8 cellular contexts compared by ENCODE assay signal in genomic region chr6:130020892-130021483, GRCh38. TPM values are rescaled to one million over a fixed set of nuclear protein-coding genes. Genes with fewer than 3 reads are reported as not detected.
DNase-seq lines count a peak whose midpoint lies in the region; ATAC-seq lines count a peak whose summit lies in the region.

No MANE protein-coding gene starts in this region.

- peaks cover 10% of the 10 kb centered on the region for H3K4me1 Mint-ChIP-seq in dendritic cell treated with granulocyte-macrophage colony-stimulating factor and Interleukin-4, amounts not matched to agents 40 ng/mL and 50 ng/mL, for 4 days (ENCODE audit: low read depth)

- no peaks in the 10 kb centered on the region for H3K9me3 Mint-ChIP-seq in dendritic cell treated with granulocyte-macrophage colony-stimulating factor and Interleukin-4, amounts not matched to agents 40 ng/mL and 50 ng/mL, for 4 days

- H3K27ac Mint-ChIP-seq in dendritic cell treated with granulocyte-macrophage colony-stimulating factor and Interleukin-4, amounts not matched to agents 40 ng/mL and 50 ng/mL, for 4 days, result peak overlapping the region; percentile 79

- intact Hi-C loops in dendritic cell treated with granulocyte-macrophage colony-stimulating factor and Interleukin-4, amounts not matched to agents 40 ng/mL and 50 ng/mL, for 4 days (cut with micrococcal nuclease), result loop anchor here (2.0 to 10.0 kb wide), 3 partner anchors 126 to 519 kb away; no protein-coding TSS in a partner anchor

- peak; percentile 69 for ATAC-seq in GM18907 (IDR thresholded peaks at IDR 0.05; ENCODE audit: unreplicated experiment)
- ATAC-seq in HG03175 (IDR thresholded peaks at IDR 0.05; ENCODE audit: unreplicated experiment), result peak; percentile 63
- peak; percentile 82 for ATAC-seq in left lobe of liver

- H3K36me3 Mint-ChIP-seq in dendritic cell treated with granulocyte-macrophage colony-stimulating factor and Interleukin-4, amounts not matched to agents 40 ng/mL and 50 ng/mL, for 4 days (ENCODE audit: low read depth), result peaks cover 22% of the 10 kb centered on the region

- H3K27me3 Mint-ChIP-seq in dendritic cell treated with granulocyte-macrophage colony-stimulating factor and Interleukin-4, amounts not matched to agents 40 ng/mL and 50 ng/mL, for 4 days, result no peaks in the 10 kb centered on the region

- DNase-seq in AG20443 (ENCODE audit: low spot score), result peak; percentile 83
- DNase-seq in NCI-H446 (lab: John Stamatoyannopoulos, UW), result peak; percentile 26 to 72
- DNase-seq in activated CD4-positive, alpha-beta T cell treated with anti-CD3 and anti-CD28 coated beads for 48 hours, result peak; percentile 82
- peak; percentile 85 for DNase-seq in left lobe of liver (ENCODE audit: low spot score)
- peak; percentile 70 to 80 for DNase-seq in stimulated activated CD4-positive, alpha-beta T cell treated with anti-CD3 and anti-CD28 coated beads, Interleukin-2, amount 100 ng/mL, for 24 hours

- peak overlapping the region; percentile 78 for H3K4me3 Mint-ChIP-seq in dendritic cell treated with granulocyte-macrophage colony-stimulating factor and Interleukin-4, amounts not matched to agents 40 ng/mL and 50 ng/mL, for 4 days

RNA-seq across cellular contexts. Expression of gene L3MBTL3, which starts 2.6 kb away (rescaled TPM):
- total RNA-seq in left lobe of liver, result 5.5 TPM

Comparison
In these comparisons a context has a peak if more than half of its experiments do, and no peak if none do; other contexts are left out.
1. Peak in every context shown above with its lines: DNase-seq and ATAC-seq.